In the genomic region with DNA sequence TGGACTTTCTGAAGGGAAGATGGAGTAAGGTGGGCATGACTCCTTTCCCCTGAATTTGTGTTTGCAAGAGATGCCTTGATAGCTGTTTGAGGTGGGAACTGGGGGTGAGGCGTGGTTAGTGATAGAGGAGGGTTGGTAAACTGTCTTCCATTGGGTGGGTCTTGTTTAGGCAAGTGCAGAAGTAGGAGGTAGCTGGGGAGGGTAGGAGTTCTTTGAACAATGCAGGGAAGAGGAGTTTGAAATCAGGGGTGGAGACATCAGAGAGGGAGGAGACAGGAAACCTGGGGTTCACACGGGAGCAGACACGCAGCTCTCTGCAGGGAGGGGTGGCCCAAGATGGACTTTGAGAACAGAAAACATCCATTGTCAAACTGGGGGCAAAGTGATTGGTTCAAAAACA, we compare ENCODE assay signal across 34 cellular contexts.
"Had no signal": no experiment of that assay in that cellular context is flagged by ENCODE, and none has a peak within 500 bp of the region (broad histone marks: within the 10 kb centered on the region; RNA-seq: fewer than 3 reads in every experiment).

No MANE protein-coding gene starts in this region.

- ATAC-seq: activated CD4-positive, alpha-beta T cell treated with anti-CD3 and anti-CD28 coated beads for 36 hours; activated CD8-positive, alpha-beta memory T cell treated with anti-CD3 and anti-CD28 coated beads, Interleukin-2, amount 10 ng/mL, durations not matched to agents 7 days and 5 days; activated CD8-positive, alpha-beta T cell treated with anti-CD3 and anti-CD28 coated beads, Interleukin-2, amount 10 ng/mL, durations not matched to agents 7 days and 5 days; activated naive CD8-positive, alpha-beta T cell treated with anti-CD3 and anti-CD28 coated beads, Interleukin-2, amount 50 U/mL, for 24 hours; body of pancreas; effector memory CD8-positive, alpha-beta T cell; gastroesophageal sphincter; T-helper 17 cell had no signal

- H3K27me3 ChIP-seq: adrenal gland, body of pancreas had no signal

- H3K27ac Mint-ChIP-seq: activated CD4-positive, alpha-beta memory T cell treated with anti-CD3 and anti-CD28 coated beads for 36 hours; activated CD4-positive, alpha-beta T cell treated with anti-CD3 and anti-CD28 coated beads for 36 hours; activated CD4-positive, alpha-beta T cell treated with anti-CD3 and anti-CD28 coated beads, Interleukin-2, amount 10 ng/mL, durations not matched to agents 24 days and 14 days; activated CD8-positive, alpha-beta memory T cell treated with anti-CD3 and anti-CD28 coated beads, Interleukin-2, amount 10 ng/mL, durations not matched to agents 7 days and 5 days; activated CD8-positive, alpha-beta T cell treated with anti-CD3 and anti-CD28 coated beads, Interleukin-2, amount 10 ng/mL, durations not matched to agents 7 days and 5 days; activated naive CD4-positive, alpha-beta T cell treated with anti-CD3 and anti-CD28 coated beads for 36 hours; activated naive CD4-positive, alpha-beta T cell treated with anti-CD3 and anti-CD28 coated beads, Interleukin-2, amount 50 U/mL, for 24 hours; activated naive CD8-positive, alpha-beta T cell treated with anti-CD3 and anti-CD28 coated beads for 36 hours; activated naive CD8-positive, alpha-beta T cell treated with anti-CD3 and anti-CD28 coated beads, Interleukin-2, amount 50 U/mL, for 24 hours; activated T-helper 1 cell treated with anti-CD3 and anti-CD28 coated beads, Interleukin-12 subunit alpha, Interleukin-12 subunit beta, Interleukin-2, Interleukin-4 antibody, amounts not matched to agents 30 ng/mL and 10 ng/mL and 1 ng/mL, durations not matched to agents 14 hours and 24 hours and 36 hours; activated T-helper 2 cell treated with anti-CD3 and anti-CD28 coated beads, Interferon-gamma antibody, Interleukin-2, Interleukin-4, amounts not matched to agents 10 μg/mL and 5 μg/mL and 100 μg/mL, durations not matched to agents 14 hours and 24 hours and 36 hours; effector memory CD8-positive, alpha-beta T cell; T-helper 17 cell; T-helper 2 cell treated with Interferon-gamma antibody and Interleukin-4, amounts not matched to agents 5 μg/mL and 100 μg/mL, for 36 hours had no signal

- H3K9me3 ChIP-seq: adrenal gland, body of pancreas, esophagus squamous epithelium, gastroesophageal sphincter had no signal

- H3K4me1 Mint-ChIP-seq: activated CD4-positive, alpha-beta T cell treated with anti-CD3 and anti-CD28 coated beads for 36 hours; activated CD4-positive, alpha-beta T cell treated with anti-CD3 and anti-CD28 coated beads, Interleukin-2, amount 10 ng/mL, durations not matched to agents 24 days and 14 days; activated CD8-positive, alpha-beta memory T cell treated with anti-CD3 and anti-CD28 coated beads, Interleukin-2, amount 10 ng/mL, durations not matched to agents 7 days and 5 days; activated naive CD4-positive, alpha-beta T cell treated with anti-CD3 and anti-CD28 coated beads, Interleukin-2, amount 50 U/mL, for 24 hours; activated naive CD8-positive, alpha-beta T cell treated with anti-CD3 and anti-CD28 coated beads for 36 hours; activated naive CD8-positive, alpha-beta T cell treated with anti-CD3 and anti-CD28 coated beads, Interleukin-2, amount 50 U/mL, for 24 hours; T-helper 17 cell had no signal

- H3K36me3 ChIP-seq: adrenal gland, esophagus squamous epithelium, gastroesophageal sphincter had no signal

- H3K4me1 ChIP-seq: adrenal gland, esophagus squamous epithelium, gastroesophageal sphincter had no signal

- H3K9me3 Mint-ChIP-seq: activated CD4-positive, alpha-beta memory T cell treated with anti-CD3 and anti-CD28 coated beads for 36 hours; activated CD4-positive, alpha-beta T cell treated with anti-CD3 and anti-CD28 coated beads, Interleukin-2, amount 10 ng/mL, durations not matched to agents 24 days and 14 days; activated naive CD4-positive, alpha-beta T cell treated with anti-CD3 and anti-CD28 coated beads for 36 hours; activated naive CD4-positive, alpha-beta T cell treated with anti-CD3 and anti-CD28 coated beads, Interleukin-2, amount 50 U/mL, for 24 hours; activated naive CD8-positive, alpha-beta T cell treated with anti-CD3 and anti-CD28 coated beads for 36 hours; activated naive CD8-positive, alpha-beta T cell treated with anti-CD3 and anti-CD28 coated beads, Interleukin-2, amount 50 U/mL, for 24 hours; activated T-helper 1 cell treated with anti-CD3 and anti-CD28 coated beads, Interleukin-12 subunit alpha, Interleukin-12 subunit beta, Interleukin-2, Interleukin-4 antibody, amounts not matched to agents 30 ng/mL and 10 ng/mL and 1 ng/mL, durations not matched to agents 14 hours and 24 hours and 36 hours; activated T-helper 2 cell treated with anti-CD3 and anti-CD28 coated beads, Interferon-gamma antibody, Interleukin-2, Interleukin-4, amounts not matched to agents 10 μg/mL and 5 μg/mL and 100 μg/mL, durations not matched to agents 14 hours and 24 hours and 36 hours; effector memory CD8-positive, alpha-beta T cell; T-helper 2 cell treated with Interferon-gamma antibody and Interleukin-4, amounts not matched to agents 5 μg/mL and 100 μg/mL, for 36 hours had no signal

- H3K27me3 Mint-ChIP-seq: activated CD4-positive, alpha-beta memory T cell treated with anti-CD3 and anti-CD28 coated beads for 36 hours; activated CD4-positive, alpha-beta T cell treated with anti-CD3 and anti-CD28 coated beads for 36 hours; activated CD4-positive, alpha-beta T cell treated with anti-CD3 and anti-CD28 coated beads, Interleukin-2, amount 10 ng/mL, durations not matched to agents 24 days and 14 days; activated CD8-positive, alpha-beta memory T cell treated with anti-CD3 and anti-CD28 coated beads, Interleukin-2, amount 10 ng/mL, durations not matched to agents 7 days and 5 days had no signal

- H3K4me3 ChIP-seq: adrenal gland, body of pancreas, esophagus squamous epithelium, gastroesophageal sphincter had no signal

- H3K36me3 Mint-ChIP-seq: activated CD4-positive, alpha-beta memory T cell treated with anti-CD3 and anti-CD28 coated beads for 36 hours; activated CD8-positive, alpha-beta memory T cell treated with anti-CD3 and anti-CD28 coated beads, Interleukin-2, amount 10 ng/mL, durations not matched to agents 7 days and 5 days; activated naive CD4-positive, alpha-beta T cell treated with anti-CD3 and anti-CD28 coated beads, Interleukin-2, amount 50 U/mL, for 24 hours; activated naive CD8-positive, alpha-beta T cell treated with anti-CD3 and anti-CD28 coated beads for 36 hours had no signal

- DNase-seq: activated CD4-positive, alpha-beta memory T cell treated with anti-CD3 and anti-CD28 coated beads for 36 hours; activated CD4-positive, alpha-beta T cell treated with anti-CD3 and anti-CD28 coated beads for 36 hours; activated CD4-positive, alpha-beta T cell treated with anti-CD3 and anti-CD28 coated beads, Interleukin-2, amount 10 ng/mL, durations not matched to agents 24 days and 14 days; activated CD4-positive, CD25-positive, alpha-beta regulatory T cell; activated CD4-positive, CD25-positive, alpha-beta regulatory T cell treated with anti-CD3 and anti-CD28 coated beads, Interleukin-2, amount 50 U/mL, for 72 hours; activated CD8-positive, alpha-beta memory T cell treated with anti-CD3 and anti-CD28 coated beads, Interleukin-2, amount 10 ng/mL, durations not matched to agents 7 days and 5 days; activated CD8-positive, alpha-beta memory T cell treated with anti-CD3 and anti-CD28 coated beads, Interleukin-2, amount 50 U/mL, for 4 hours; activated CD8-positive, alpha-beta T cell treated with anti-CD3 and anti-CD28 coated beads, Interleukin-2, amount 10 ng/mL, durations not matched to agents 7 days and 5 days; activated effector memory CD4-positive, alpha-beta T cell treated with anti-CD3 and anti-CD28 coated beads, Interleukin-2, amount 50 U/mL, for 16 hours; activated naive CD4-positive, alpha-beta T cell treated with anti-CD3 and anti-CD28 coated beads for 36 hours; activated naive CD8-positive, alpha-beta T cell treated with anti-CD3 and anti-CD28 coated beads for 36 hours; activated naive CD8-positive, alpha-beta T cell treated with anti-CD3 and anti-CD28 coated beads, Interleukin-2, amount 50 U/mL, for 24 hours; activated T-cell treated with anti-CD3 and anti-CD28 coated beads, Interleukin-2, amount 50 U/mL, for 1 hour; activated T-cell treated with anti-CD3 and anti-CD28 coated beads, Interleukin-2, amount 50 U/mL, for 48 hours; amygdala; aorta; body of pancreas; caudate nucleus; cortex of kidney; dermis blood vessel endothelial cell; effector CD4-positive, alpha-beta T cell; effector memory CD8-positive, alpha-beta T cell; esophagus squamous epithelium; foreskin melanocyte; head of caudate nucleus; T-helper 1 cell; T-helper 17 cell; T1000 had no signal

- H3K4me3 Mint-ChIP-seq: activated CD4-positive, alpha-beta memory T cell treated with anti-CD3 and anti-CD28 coated beads for 36 hours; activated CD4-positive, alpha-beta T cell treated with anti-CD3 and anti-CD28 coated beads for 36 hours; activated CD4-positive, alpha-beta T cell treated with anti-CD3 and anti-CD28 coated beads, Interleukin-2, amount 10 ng/mL, durations not matched to agents 24 days and 14 days; activated CD8-positive, alpha-beta memory T cell treated with anti-CD3 and anti-CD28 coated beads, Interleukin-2, amount 10 ng/mL, durations not matched to agents 7 days and 5 days; activated CD8-positive, alpha-beta T cell treated with anti-CD3 and anti-CD28 coated beads, Interleukin-2, amount 10 ng/mL, durations not matched to agents 7 days and 5 days; activated naive CD4-positive, alpha-beta T cell treated with anti-CD3 and anti-CD28 coated beads for 36 hours; activated naive CD4-positive, alpha-beta T cell treated with anti-CD3 and anti-CD28 coated beads, Interleukin-2, amount 50 U/mL, for 24 hours; activated naive CD8-positive, alpha-beta T cell treated with anti-CD3 and anti-CD28 coated beads for 36 hours; activated naive CD8-positive, alpha-beta T cell treated with anti-CD3 and anti-CD28 coated beads, Interleukin-2, amount 50 U/mL, for 24 hours; activated T-helper 1 cell treated with anti-CD3 and anti-CD28 coated beads, Interleukin-12 subunit alpha, Interleukin-12 subunit beta, Interleukin-2, Interleukin-4 antibody, amounts not matched to agents 30 ng/mL and 10 ng/mL and 1 ng/mL, durations not matched to agents 14 hours and 24 hours and 36 hours; effector memory CD8-positive, alpha-beta T cell; T-helper 17 cell; T-helper 2 cell treated with Interferon-gamma antibody and Interleukin-4, amounts not matched to agents 5 μg/mL and 100 μg/mL, for 36 hours had no signal
